9 cellular contexts compared by ENCODE assay signal in genomic region chr3:160886421-160886820, GRCh38.
DNase-seq lines count a peak whose midpoint lies in the region; ATAC-seq and TF ChIP-seq lines count a peak whose summit lies in the region.
"Had no signal": no experiment of that assay in that cellular context is flagged by ENCODE, and none has a peak within 500 bp of the region (broad histone marks: within the 10 kb centered on the region; RNA-seq: fewer than 3 reads in every experiment).

No MANE protein-coding gene starts in this region.

- no peak for TF ChIP-seq CTCF in GM12864 (IDR thresholded peaks at IDR 0.05; ENCODE audit: low read depth, low read length, missing control alignments)
- no peak for TF ChIP-seq CTCF in tibial artery (IDR thresholded peaks at IDR 0.05)

- H3K4me1 ChIP-seq in HUES6 (ENCODE audit: control insufficient read depth, insufficient read depth, low read length): peaks cover 19% of the 10 kb centered on the region
- no peaks in the 10 kb centered on the region for H3K4me1 ChIP-seq in tibial artery

- H3K9ac ChIP-seq in HUES6 (ENCODE audit: low read length): peak overlapping the region; percentile 46
- H3K9ac ChIP-seq: parathyroid adenoma had no signal

- no peak overlapping the region for H3K4me3 ChIP-seq in GM12864 (ENCODE audit: low read depth, low read length)
- H3K4me3 ChIP-seq in HUES6 (ENCODE audit: low read depth, low read length): peak overlapping the region; percentile 9; the same call in 1 of the 2 replicates
- H3K4me3 ChIP-seq in tibial artery: no peak overlapping the region

- no peak overlapping the region for H3K27ac ChIP-seq in HUES6 (ENCODE audit: low read depth, low read length)
- H3K27ac ChIP-seq in tibial artery: no peak overlapping the region
- H3K27ac ChIP-seq: parathyroid adenoma had no signal

- intact Hi-C loops in tibial artery (cut with DNase I; ENCODE audit: low total_unique reads): no loop called here

- ATAC-seq in GM19438 (IDR thresholded peaks at IDR 0.05; ENCODE audit: low read depth, unreplicated experiment): peak; percentile 79
- ATAC-seq in HG02885 (IDR thresholded peaks at IDR 0.05; ENCODE audit: poor library complexity, unreplicated experiment): peak; percentile 92

- H3K9me3 ChIP-seq in HUES6 (ENCODE audit: control insufficient read depth, insufficient read depth, low read depth, low read length): no peaks in the 10 kb centered on the region
- no peaks in the 10 kb centered on the region for H3K9me3 ChIP-seq in tibial artery

- H3K36me3 ChIP-seq in HUES6 (ENCODE audit: control insufficient read depth, insufficient read depth, low read length): no peaks in the 10 kb centered on the region
- no peaks in the 10 kb centered on the region for H3K36me3 ChIP-seq in tibial artery

- H3K27me3 ChIP-seq in HUES6 (ENCODE audit: control insufficient read depth, insufficient read depth, low read length) (no peaks in the 10 kb centered on the region), tibial artery (no peaks in the 10 kb centered on the region)

- peak; percentile 53 for DNase-seq in GM12864 (ENCODE audit: low read depth)
- no peak for DNase-seq in GDM1 (lab: John Stamatoyannopoulos, UW)
- no peak for DNase-seq in tibial artery
- DNase-seq in stimulated activated naive CD4-positive, alpha-beta T cell (lab: John Stamatoyannopoulos, UW): no peak
- DNase-seq in activated naive CD4-positive, alpha-beta T cell treated with anti-CD3 and anti-CD28 coated beads, Interleukin-2, amount 50 U/mL, for 16 hours: no peak
